In the genomic region with DNA sequence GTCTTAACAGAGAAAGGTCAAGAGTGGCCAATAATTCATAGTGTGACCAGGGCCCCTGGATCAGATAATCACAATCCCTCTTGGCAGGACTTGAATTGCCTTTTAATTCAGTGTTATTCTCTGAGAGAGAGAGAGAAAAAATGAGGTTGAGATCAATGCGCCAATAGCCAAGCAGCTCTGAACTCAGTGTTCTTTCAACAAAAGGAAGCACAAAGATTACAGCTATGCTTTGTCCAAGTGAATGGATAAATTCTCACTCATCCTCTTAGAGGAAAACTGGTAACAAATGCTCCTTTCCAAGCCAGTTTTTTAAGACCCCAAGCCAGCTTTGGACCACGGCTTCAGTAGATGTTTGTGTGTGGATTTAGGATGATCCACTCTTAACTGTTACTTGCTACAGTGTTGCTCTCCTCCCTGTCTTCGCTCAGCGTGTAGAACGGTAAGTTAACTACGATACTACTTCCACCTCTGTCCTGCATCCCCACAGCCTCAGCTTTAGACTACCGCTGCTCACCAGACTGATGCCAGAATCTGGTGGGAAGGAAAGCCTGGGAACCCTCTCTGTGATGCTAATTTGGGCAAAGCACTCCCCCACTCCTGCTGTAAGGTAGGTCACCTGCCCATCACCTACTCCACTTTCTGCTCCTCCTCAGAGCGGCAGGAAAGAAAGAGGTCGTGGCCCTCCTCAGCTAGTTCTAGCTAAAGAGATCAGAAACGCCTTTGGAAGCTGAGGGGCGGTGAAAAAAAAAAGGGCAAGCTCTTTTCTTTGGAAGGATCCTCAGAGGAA, we compare ENCODE assay signal across 2 cellular contexts.
TF ChIP-seq lines count a peak whose summit lies in the region.

No MANE protein-coding gene starts in this region.

TF ChIP-seq in HepG2, 621 proteins besides CTCF, POLR2A, EP300 and RAD21 (continues in another document):
- no peak for TF ChIP-seq ATF7 (IDR thresholded peaks at IDR 0.05)
- no peak for TF ChIP-seq ATF7 (CRISPR knock-in tag; IDR thresholded peaks at IDR 0.05)
- TF ChIP-seq RBFOX2 (IDR thresholded peaks at IDR 0.05; ENCODE audit: low read depth, low read length): no peak
- no peak for TF ChIP-seq DPF2 (CRISPR knock-in tag; IDR thresholded peaks at IDR 0.05; ENCODE audit: borderline replicate concordance, low read depth)
- TF ChIP-seq, protein P1, sequence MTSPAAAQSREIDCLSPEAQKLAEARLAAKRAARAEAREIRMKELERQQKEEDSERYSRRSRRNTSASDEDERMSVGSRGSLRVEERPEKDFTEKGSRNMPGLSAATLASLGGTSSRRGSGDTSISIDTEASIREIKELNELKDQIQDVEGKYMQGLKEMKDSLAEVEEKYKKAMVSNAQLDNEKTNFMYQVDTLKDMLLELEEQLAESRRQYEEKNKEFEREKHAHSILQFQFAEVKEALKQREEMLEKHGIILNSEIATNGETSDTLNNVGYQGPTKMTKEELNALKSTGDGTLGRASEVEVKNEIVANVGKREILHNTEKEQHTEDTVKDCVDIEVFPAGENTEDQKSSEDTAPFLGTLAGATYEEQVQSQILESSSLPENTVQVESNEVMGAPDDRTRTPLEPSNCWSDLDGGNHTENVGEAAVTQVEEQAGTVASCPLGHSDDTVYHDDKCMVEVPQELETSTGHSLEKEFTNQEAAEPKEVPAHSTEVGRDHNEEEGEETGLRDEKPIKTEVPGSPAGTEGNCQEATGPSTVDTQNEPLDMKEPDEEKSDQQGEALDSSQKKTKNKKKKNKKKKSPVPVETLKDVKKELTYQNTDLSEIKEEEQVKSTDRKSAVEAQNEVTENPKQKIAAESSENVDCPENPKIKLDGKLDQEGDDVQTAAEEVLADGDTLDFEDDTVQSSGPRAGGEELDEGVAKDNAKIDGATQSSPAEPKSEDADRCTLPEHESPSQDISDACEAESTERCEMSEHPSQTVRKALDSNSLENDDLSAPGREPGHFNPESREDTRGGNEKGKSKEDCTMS (CRISPR knock-in tag; conservative IDR thresholded peaks at IDR 0.05): no peak
- no peak for TF ChIP-seq MED1 (CRISPR knock-in tag; IDR thresholded peaks at IDR 0.05)
- TF ChIP-seq NPAS2 (CRISPR knock-in tag; IDR thresholded peaks at IDR 0.05; ENCODE audit: borderline replicate concordance): no peak
- TF ChIP-seq ASH2L (IDR thresholded peaks at IDR 0.05; ENCODE audit: insufficient read length, low read depth, low read length): peak; percentile 0
- TF ChIP-seq GTF3A (CRISPR knock-in tag; conservative IDR thresholded peaks at IDR 0.05): no peak
- TF ChIP-seq, protein P2, sequence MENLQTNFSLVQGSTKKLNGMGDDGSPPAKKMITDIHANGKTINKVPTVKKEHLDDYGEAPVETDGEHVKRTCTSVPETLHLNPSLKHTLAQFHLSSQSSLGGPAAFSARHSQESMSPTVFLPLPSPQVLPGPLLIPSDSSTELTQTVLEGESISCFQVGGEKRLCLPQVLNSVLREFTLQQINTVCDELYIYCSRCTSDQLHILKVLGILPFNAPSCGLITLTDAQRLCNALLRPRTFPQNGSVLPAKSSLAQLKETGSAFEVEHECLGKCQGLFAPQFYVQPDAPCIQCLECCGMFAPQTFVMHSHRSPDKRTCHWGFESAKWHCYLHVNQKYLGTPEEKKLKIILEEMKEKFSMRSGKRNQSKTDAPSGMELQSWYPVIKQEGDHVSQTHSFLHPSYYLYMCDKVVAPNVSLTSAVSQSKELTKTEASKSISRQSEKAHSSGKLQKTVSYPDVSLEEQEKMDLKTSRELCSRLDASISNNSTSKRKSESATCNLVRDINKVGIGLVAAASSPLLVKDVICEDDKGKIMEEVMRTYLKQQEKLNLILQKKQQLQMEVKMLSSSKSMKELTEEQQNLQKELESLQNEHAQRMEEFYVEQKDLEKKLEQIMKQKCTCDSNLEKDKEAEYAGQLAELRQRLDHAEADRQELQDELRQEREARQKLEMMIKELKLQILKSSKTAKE (CRISPR knock-in tag; IDR thresholded peaks at IDR 0.05; ENCODE audit: borderline replicate concordance): no peak
- TF ChIP-seq, protein P3, sequence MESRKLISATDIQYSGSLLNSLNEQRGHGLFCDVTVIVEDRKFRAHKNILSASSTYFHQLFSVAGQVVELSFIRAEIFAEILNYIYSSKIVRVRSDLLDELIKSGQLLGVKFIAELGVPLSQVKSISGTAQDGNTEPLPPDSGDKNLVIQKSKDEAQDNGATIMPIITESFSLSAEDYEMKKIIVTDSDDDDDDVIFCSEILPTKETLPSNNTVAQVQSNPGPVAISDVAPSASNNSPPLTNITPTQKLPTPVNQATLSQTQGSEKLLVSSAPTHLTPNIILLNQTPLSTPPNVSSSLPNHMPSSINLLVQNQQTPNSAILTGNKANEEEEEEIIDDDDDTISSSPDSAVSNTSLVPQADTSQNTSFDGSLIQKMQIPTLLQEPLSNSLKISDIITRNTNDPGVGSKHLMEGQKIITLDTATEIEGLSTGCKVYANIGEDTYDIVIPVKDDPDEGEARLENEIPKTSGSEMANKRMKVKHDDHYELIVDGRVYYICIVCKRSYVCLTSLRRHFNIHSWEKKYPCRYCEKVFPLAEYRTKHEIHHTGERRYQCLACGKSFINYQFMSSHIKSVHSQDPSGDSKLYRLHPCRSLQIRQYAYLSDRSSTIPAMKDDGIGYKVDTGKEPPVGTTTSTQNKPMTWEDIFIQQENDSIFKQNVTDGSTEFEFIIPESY (CRISPR knock-in tag; IDR thresholded peaks at IDR 0.05): peak; percentile 44; the same call in 1 of the 2 replicates
- no peak for TF ChIP-seq SMARCC2 (IDR thresholded peaks at IDR 0.05)
- TF ChIP-seq ZNF337 (CRISPR knock-in tag; IDR thresholded peaks at IDR 0.05; ENCODE audit: borderline replicate concordance, low read depth): no peak
- peak; percentile 3; the same call in 1 of the 2 replicates for TF ChIP-seq ZNF644 (CRISPR knock-in tag; IDR thresholded peaks at IDR 0.05; ENCODE audit: low read depth)
- TF ChIP-seq, protein P4, sequence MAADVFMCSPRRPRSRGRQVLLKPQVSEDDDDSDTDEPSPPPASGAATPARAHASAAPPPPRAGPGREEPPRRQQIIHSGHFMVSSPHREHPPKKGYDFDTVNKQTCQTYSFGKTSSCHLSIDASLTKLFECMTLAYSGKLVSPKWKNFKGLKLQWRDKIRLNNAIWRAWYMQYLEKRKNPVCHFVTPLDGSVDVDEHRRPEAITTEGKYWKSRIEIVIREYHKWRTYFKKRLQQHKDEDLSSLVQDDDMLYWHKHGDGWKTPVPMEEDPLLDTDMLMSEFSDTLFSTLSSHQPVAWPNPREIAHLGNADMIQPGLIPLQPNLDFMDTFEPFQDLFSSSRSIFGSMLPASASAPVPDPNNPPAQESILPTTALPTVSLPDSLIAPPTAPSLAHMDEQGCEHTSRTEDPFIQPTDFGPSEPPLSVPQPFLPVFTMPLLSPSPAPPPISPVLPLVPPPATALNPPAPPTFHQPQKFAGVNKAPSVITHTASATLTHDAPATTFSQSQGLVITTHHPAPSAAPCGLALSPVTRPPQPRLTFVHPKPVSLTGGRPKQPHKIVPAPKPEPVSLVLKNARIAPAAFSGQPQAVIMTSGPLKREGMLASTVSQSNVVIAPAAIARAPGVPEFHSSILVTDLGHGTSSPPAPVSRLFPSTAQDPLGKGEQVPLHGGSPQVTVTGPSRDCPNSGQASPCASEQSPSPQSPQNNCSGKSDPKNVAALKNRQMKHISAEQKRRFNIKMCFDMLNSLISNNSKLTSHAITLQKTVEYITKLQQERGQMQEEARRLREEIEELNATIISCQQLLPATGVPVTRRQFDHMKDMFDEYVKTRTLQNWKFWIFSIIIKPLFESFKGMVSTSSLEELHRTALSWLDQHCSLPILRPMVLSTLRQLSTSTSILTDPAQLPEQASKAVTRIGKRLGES (CRISPR knock-in tag; IDR thresholded peaks at IDR 0.05; ENCODE audit: borderline replicate concordance): no peak
- no peak for TF ChIP-seq ZNF546 (CRISPR knock-in tag; conservative IDR thresholded peaks at IDR 0.05)
- no peak for TF ChIP-seq ZFP37 (CRISPR knock-in tag; IDR thresholded peaks at IDR 0.05; ENCODE audit: borderline replicate concordance)
- TF ChIP-seq SKI (IDR thresholded peaks at IDR 0.05; ENCODE audit: partially characterized antibody): no peak
- no peak for TF ChIP-seq ZBTB3 (CRISPR knock-in tag; IDR thresholded peaks at IDR 0.05; ENCODE audit: borderline replicate concordance, low read depth)

TF ChIP-seq in H1, 55 proteins besides CTCF, POLR2A, EP300 and RAD21:
- TF ChIP-seq, protein P5, sequence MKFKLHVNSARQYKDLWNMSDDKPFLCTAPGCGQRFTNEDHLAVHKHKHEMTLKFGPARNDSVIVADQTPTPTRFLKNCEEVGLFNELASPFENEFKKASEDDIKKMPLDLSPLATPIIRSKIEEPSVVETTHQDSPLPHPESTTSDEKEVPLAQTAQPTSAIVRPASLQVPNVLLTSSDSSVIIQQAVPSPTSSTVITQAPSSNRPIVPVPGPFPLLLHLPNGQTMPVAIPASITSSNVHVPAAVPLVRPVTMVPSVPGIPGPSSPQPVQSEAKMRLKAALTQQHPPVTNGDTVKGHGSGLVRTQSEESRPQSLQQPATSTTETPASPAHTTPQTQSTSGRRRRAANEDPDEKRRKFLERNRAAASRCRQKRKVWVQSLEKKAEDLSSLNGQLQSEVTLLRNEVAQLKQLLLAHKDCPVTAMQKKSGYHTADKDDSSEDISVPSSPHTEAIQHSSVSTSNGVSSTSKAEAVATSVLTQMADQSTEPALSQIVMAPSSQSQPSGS (IDR thresholded peaks at IDR 0.05; ENCODE audit: low read length): no peak
- no peak for TF ChIP-seq SUZ12 (IDR thresholded peaks at IDR 0.05; ENCODE audit: low read length)
- TF ChIP-seq KDM5A (IDR thresholded peaks at IDR 0.05; ENCODE audit: low read length): no peak
- TF ChIP-seq SIRT6 (IDR thresholded peaks at IDR 0.05; ENCODE audit: low read length): no peak
- no peak for TF ChIP-seq SP4 (IDR thresholded peaks at IDR 0.05; ENCODE audit: low read length)
- no peak for TF ChIP-seq TAF1 (IDR thresholded peaks at IDR 0.05; ENCODE audit: low read depth, low read length)
- no peak for TF ChIP-seq BCL11A (IDR thresholded peaks at IDR 0.05; ENCODE audit: low read depth in 2 of 2, low read length in 2 of 2)
- no peak for TF ChIP-seq GABPA (IDR thresholded peaks at IDR 0.05; ENCODE audit: borderline replicate concordance, insufficient read depth, low read length)
- TF ChIP-seq ZNF274 (IDR thresholded peaks at IDR 0.05; ENCODE audit: borderline replicate concordance, extremely low read depth, low read length): no peak
- TF ChIP-seq CHD1 (IDR thresholded peaks at IDR 0.05; ENCODE audit: low read depth, low read length): no peak
- TF ChIP-seq, protein P6, sequence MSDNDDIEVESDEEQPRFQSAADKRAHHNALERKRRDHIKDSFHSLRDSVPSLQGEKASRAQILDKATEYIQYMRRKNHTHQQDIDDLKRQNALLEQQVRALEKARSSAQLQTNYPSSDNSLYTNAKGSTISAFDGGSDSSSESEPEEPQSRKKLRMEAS (IDR thresholded peaks at IDR 0.05): no peak
- no peak for TF ChIP-seq MAFK (IDR thresholded peaks at IDR 0.05; ENCODE audit: low read depth, low read length)
- no peak for TF ChIP-seq KDM1A (IDR thresholded peaks at IDR 0.05; ENCODE audit: borderline replicate concordance, low read length)
- TF ChIP-seq CBX8 (IDR thresholded peaks at IDR 0.05; ENCODE audit: borderline replicate concordance, low read depth, low read length): no peak
- TF ChIP-seq TCF12 (IDR thresholded peaks at IDR 0.05; ENCODE audit: low read depth, low read length): no peak
- TF ChIP-seq NRF1 (IDR thresholded peaks at IDR 0.05; ENCODE audit: low read depth, low read length): no peak
- no peak for TF ChIP-seq NANOG (IDR thresholded peaks at IDR 0.05; ENCODE audit: insufficient read depth, low read depth, low read length, poor library complexity, severe bottlenecking)
- TF ChIP-seq RBBP5 (IDR thresholded peaks at IDR 0.05; ENCODE audit: borderline replicate concordance, low read depth, low read length): no peak
